Comparison of ENCODE assay signal across 14 cellular contexts in the genomic region with DNA sequence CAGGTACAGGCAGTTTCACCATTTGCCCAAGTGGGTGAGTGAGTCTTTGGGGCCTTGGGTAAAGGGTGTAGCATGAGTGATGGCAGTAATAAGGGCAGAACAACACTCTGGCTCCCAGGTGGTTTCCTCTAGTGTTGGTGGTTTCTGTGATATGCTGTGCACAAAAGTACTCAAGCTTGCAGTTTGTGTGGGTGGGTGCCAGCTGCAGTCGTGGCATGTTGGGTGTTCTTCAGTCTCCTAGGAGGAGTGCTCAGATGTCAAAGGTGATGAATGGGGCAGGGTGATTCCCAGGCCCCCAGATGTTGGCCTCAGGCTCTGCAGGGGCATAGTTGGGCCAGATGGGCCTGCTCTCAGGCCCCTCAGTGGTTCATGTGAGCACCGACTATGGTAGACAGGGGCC.
DNase-seq lines count a peak whose midpoint lies in the region; ATAC-seq, FAIRE-seq and TF ChIP-seq lines count a peak whose summit lies in the region.
"Had no signal": no experiment of that assay in that cellular context is flagged by ENCODE, and none has a peak within 500 bp of the region (broad histone marks: within the 10 kb centered on the region; RNA-seq: fewer than 3 reads in every experiment).

No MANE protein-coding gene starts in this region.

- peak overlapping the region in 1 of 4 donors; percentile 63 for H3K27ac ChIP-seq in Peyer's patch
- H3K27ac ChIP-seq: coronary artery had no signal

- intact Hi-C loops in activated T-helper 1 cell treated with anti-CD3 and anti-CD28 coated beads, Interleukin-12 subunit alpha, Interleukin-12 subunit beta, Interleukin-2, Interleukin-4 antibody, amounts not matched to agents 30 ng/mL and 10 ng/mL and 1 ng/mL, durations not matched to agents 14 hours and 24 hours and 36 hours (cut with micrococcal nuclease): no loop called here

- H3K4me3 Mint-ChIP-seq in activated T-helper 1 cell treated with anti-CD3 and anti-CD28 coated beads, Interleukin-12 subunit alpha, Interleukin-12 subunit beta, Interleukin-2, Interleukin-4 antibody, amounts not matched to agents 30 ng/mL and 10 ng/mL and 1 ng/mL, durations not matched to agents 14 hours and 24 hours and 36 hours: no peak overlapping the region
- H3K4me3 Mint-ChIP-seq: activated naive CD8-positive, alpha-beta T cell treated with anti-CD3 and anti-CD28 coated beads, Interleukin-2, amount 50 U/mL, for 24 hours had no signal

- TF ChIP-seq CTCF in GM12865 (IDR thresholded peaks at IDR 0.05; ENCODE audit: insufficient read depth, low read depth, low read length, missing control alignments) (no peak), Peyer's patch (IDR thresholded peaks at IDR 0.05) (no peak)

- H3K36me3 Mint-ChIP-seq in activated T-helper 1 cell treated with anti-CD3 and anti-CD28 coated beads, Interleukin-12 subunit alpha, Interleukin-12 subunit beta, Interleukin-2, Interleukin-4 antibody, amounts not matched to agents 30 ng/mL and 10 ng/mL and 1 ng/mL, durations not matched to agents 14 hours and 24 hours and 36 hours (ENCODE audit: low read depth): peaks cover 1% of the 10 kb centered on the region

- FAIRE-seq in GM12892 (lab: Jason Lieb, UNC): no peak

- H3K27me3 Mint-ChIP-seq in activated T-helper 1 cell treated with anti-CD3 and anti-CD28 coated beads, Interleukin-12 subunit alpha, Interleukin-12 subunit beta, Interleukin-2, Interleukin-4 antibody, amounts not matched to agents 30 ng/mL and 10 ng/mL and 1 ng/mL, durations not matched to agents 14 hours and 24 hours and 36 hours (ENCODE audit: insufficient read depth): no peaks in the 10 kb centered on the region
- H3K27me3 Mint-ChIP-seq: activated naive CD8-positive, alpha-beta T cell treated with anti-CD3 and anti-CD28 coated beads, Interleukin-2, amount 50 U/mL, for 24 hours had no signal

- H3K4me3 ChIP-seq in GM12865 (ENCODE audit: low read depth, low read length): no peak overlapping the region
- no peak overlapping the region for H3K4me3 ChIP-seq in Peyer's patch
- H3K4me3 ChIP-seq: coronary artery had no signal

- no peaks in the 10 kb centered on the region for H3K4me1 ChIP-seq in Peyer's patch

- H3K36me3 ChIP-seq in Peyer's patch: no peaks in the 10 kb centered on the region

- no peak overlapping the region for H3K27ac Mint-ChIP-seq in activated T-helper 1 cell treated with anti-CD3 and anti-CD28 coated beads, Interleukin-12 subunit alpha, Interleukin-12 subunit beta, Interleukin-2, Interleukin-4 antibody, amounts not matched to agents 30 ng/mL and 10 ng/mL and 1 ng/mL, durations not matched to agents 14 hours and 24 hours and 36 hours
- H3K27ac Mint-ChIP-seq: activated naive CD8-positive, alpha-beta T cell treated with anti-CD3 and anti-CD28 coated beads, Interleukin-2, amount 50 U/mL, for 24 hours had no signal

- DNase-seq in GM12865 (ENCODE audit: low read depth) (peak; percentile 54), Peyer's patch (peak in 2 of 3 donors; percentile 54 to 63), T-helper 2 cell (no peak), RKO (ENCODE audit: low spot score) (no peak), GM12892 (ENCODE audit: insufficient read length) (no peak)
- no peak for DNase-seq in activated T-helper 1 cell treated with anti-CD3 and anti-CD28 coated beads, Interleukin-12 subunit alpha, Interleukin-12 subunit beta, Interleukin-2, Interleukin-4 antibody, amounts not matched to agents 30 ng/mL and 10 ng/mL and 1 ng/mL, durations not matched to agents 14 hours and 24 hours and 36 hours (ENCODE audit: low spot score)
- DNase-seq: activated naive CD8-positive, alpha-beta T cell treated with anti-CD3 and anti-CD28 coated beads, Interleukin-2, amount 50 U/mL, for 24 hours; NCI-H1105; NCI-H526; Right ventricle myocardium superior; stimulated activated CD4-positive, alpha-beta T cell treated with anti-CD3 and anti-CD28 coated beads, Interleukin-1b, Interleukin-23, amount 100 ng/mL, for 48 hours had no signal

- no peaks in the 10 kb centered on the region for H3K4me1 Mint-ChIP-seq in activated T-helper 1 cell treated with anti-CD3 and anti-CD28 coated beads, Interleukin-12 subunit alpha, Interleukin-12 subunit beta, Interleukin-2, Interleukin-4 antibody, amounts not matched to agents 30 ng/mL and 10 ng/mL and 1 ng/mL, durations not matched to agents 14 hours and 24 hours and 36 hours (ENCODE audit: low read depth)

- no peaks in the 10 kb centered on the region for H3K27me3 ChIP-seq in Peyer's patch

- H3K9me3 Mint-ChIP-seq in activated T-helper 1 cell treated with anti-CD3 and anti-CD28 coated beads, Interleukin-12 subunit alpha, Interleukin-12 subunit beta, Interleukin-2, Interleukin-4 antibody, amounts not matched to agents 30 ng/mL and 10 ng/mL and 1 ng/mL, durations not matched to agents 14 hours and 24 hours and 36 hours: peaks cover 12% of the 10 kb centered on the region

- ATAC-seq in GM19372 (IDR thresholded peaks at IDR 0.05; ENCODE audit: low read depth, unreplicated experiment) (peak; percentile 57), HG02938 (IDR thresholded peaks at IDR 0.05; ENCODE audit: unreplicated experiment) (peak; percentile 43)
- ATAC-seq: activated naive CD8-positive, alpha-beta T cell treated with anti-CD3 and anti-CD28 coated beads, Interleukin-2, amount 50 U/mL, for 24 hours had no signal

- TF ChIP-seq POLR2A in Peyer's patch (IDR thresholded peaks at IDR 0.05): no peak
- no peak for TF ChIP-seq POLR2A in GM12892 (IDR thresholded peaks at IDR 0.05; ENCODE audit: low read depth, low read length)

- H3K9me3 ChIP-seq in Peyer's patch: no peaks in the 10 kb centered on the region

Comparison
In these comparisons a context has a peak if more than half of its experiments do, and no peak if none do; other contexts are left out.
1. DNase-seq: peak in GM12865 (single experiment) and Peyer's patch (2 of 3); none in T-helper 2 cell (0 of 5), RKO (single experiment), activated T-helper 1 cell treated with anti-CD3 and anti-CD28 coated beads, Interleukin-12 subunit alpha, Interleukin-12 subunit beta, Interleukin-2, Interleukin-4 antibody, amounts not matched to agents 30 ng/mL and 10 ng/mL and 1 ng/mL, durations not matched to agents 14 hours and 24 hours and 36 hours (single experiment) and GM12892 (single experiment).